In genomic region chr7:139109188-139109982, GRCh38 we compare ENCODE assay signal across 8 cellular contexts. TPM values are rescaled to one million over a fixed set of nuclear protein-coding genes. Genes with fewer than 3 reads are reported as not detected.
DNase-seq lines count a peak whose midpoint lies in the region; ATAC-seq and TF ChIP-seq lines count a peak whose summit lies in the region.

Gene ZC3HAV1 (minus strand): TSS chr7:139109720. CDS start chr7:139109331, 389 bp downstream.

- H3K27me3 ChIP-seq in BJ (ENCODE audit: control insufficient read depth, insufficient read depth, low read length), result no peaks in the 10 kb centered on the region
- H3K27me3 ChIP-seq in right lobe of liver, result no peaks in the 10 kb centered on the region

- DNase-seq in BJ (ENCODE audit: low read depth) (peak; percentile 41), NCI-H774 (lab: John Stamatoyannopoulos, UW) (peak; percentile 73), dermis blood vessel endothelial cell (peak; percentile 86), right lobe of liver (peak; percentile 91 to 94 (median 93))
- DNase-seq in activated CD4-positive, alpha-beta T cell treated with anti-CD3 and anti-CD28 coated beads, Interleukin-2, amount 50 U/mL, for 4 hours, result peak; percentile 87 to 88
- DNase-seq in stimulated activated CD4-positive, alpha-beta T cell treated with anti-CD3 and anti-CD28 coated beads, Interleukin-4, amount 100 ng/mL, for 4 hours, result peak; percentile 76 to 92

- intact Hi-C loops in right lobe of liver (cut with DNase I), result no loop called here

- H3K4me3 ChIP-seq in BJ (ENCODE audit: low read depth, low read length) (peak within 1 kb of the TSS; percentile 86), right lobe of liver (peak within 1 kb of the TSS; percentile 90 to 95 (median 94))

- peak; percentile 75 for ATAC-seq in HG03432 (IDR thresholded peaks at IDR 0.05; ENCODE audit: unreplicated experiment)
- peak; percentile 85 to 94 (median 90) for ATAC-seq in right lobe of liver

- POLR2A ChIA-PET in BJ (lab: Charles Lee), result no interaction called here

- H3K36me3 ChIP-seq in BJ (ENCODE audit: control insufficient read depth, insufficient read depth, low read length) (no peaks in the 10 kb centered on the region), right lobe of liver (no peaks in the 10 kb centered on the region)

- peak within 1 kb of the TSS; percentile 94 to 98 (median 96) for H3K27ac ChIP-seq in right lobe of liver

- CTCF ChIA-PET in BJ (lab: Yijun Ruan, JAX), result no interaction called here

- TF ChIP-seq POLR2A in GM19193 (IDR thresholded peaks at IDR 0.05; ENCODE audit: extremely low read depth, insufficient read depth, insufficient read length) (peak; percentile 90), right lobe of liver (IDR thresholded peaks at IDR 0.05) (peak; percentile 88)

- TF ChIP-seq CTCF in BJ (IDR thresholded peaks at IDR 0.05; ENCODE audit: insufficient read depth, low read depth, low read length) (no peak), right lobe of liver (IDR thresholded peaks at IDR 0.05) (peak in 1 of 4 donors; percentile 39)

- 0% methylated on average over 25 of the region's 68 CpGs for WGBS in right lobe of liver (ENCODE audit: insufficient coverage, low coverage, low lambda C conversion rate, missing lambda C conversion rate)

- H3K4me1 ChIP-seq in right lobe of liver, result peaks cover 0 to 33% (median 0%) of the 10 kb centered on the region in 4 donors

- no peaks in the 10 kb centered on the region for H3K9me3 ChIP-seq in right lobe of liver

RNA-seq across cellular contexts. Expression of gene ZC3HAV1, which starts in this region (rescaled TPM):
- polyA plus RNA-seq in BJ (2011; rRNA removed), result 21.7 and 24.5 TPM in 2 replicates
- polyA minus RNA-seq in BJ (2011; rRNA and poly(A)+ RNA removed), result 37.1 and 41.6 TPM in 2 replicates
- total RNA-seq in dermis blood vessel endothelial cell (44.6 and 73.2 TPM in 2 replicates), right lobe of liver (10 to 100 TPM; 12.3 to 20.6 (median 17.7) TPM)

Comparison
In these comparisons a context has a peak if more than half of its experiments do, and no peak if none do; other contexts are left out.
1. Peak in every context shown above with its lines: DNase-seq, ATAC-seq, H3K4me3 ChIP-seq and H3K27ac ChIP-seq.
2. DNase-seq: peak in every context shown above with its lines; median percentile 93 in right lobe of liver; 88 in activated CD4-positive, alpha-beta T cell treated with anti-CD3 and anti-CD28 coated beads, Interleukin-2, amount 50 U/mL, for 4 hours; 86 in dermis blood vessel endothelial cell; 84 in stimulated activated CD4-positive, alpha-beta T cell treated with anti-CD3 and anti-CD28 coated beads, Interleukin-4, amount 100 ng/mL, for 4 hours; 73 in NCI-H774; 41 in BJ.